Comparison of ENCODE assay signal across 23 cellular contexts in the genomic region with DNA sequence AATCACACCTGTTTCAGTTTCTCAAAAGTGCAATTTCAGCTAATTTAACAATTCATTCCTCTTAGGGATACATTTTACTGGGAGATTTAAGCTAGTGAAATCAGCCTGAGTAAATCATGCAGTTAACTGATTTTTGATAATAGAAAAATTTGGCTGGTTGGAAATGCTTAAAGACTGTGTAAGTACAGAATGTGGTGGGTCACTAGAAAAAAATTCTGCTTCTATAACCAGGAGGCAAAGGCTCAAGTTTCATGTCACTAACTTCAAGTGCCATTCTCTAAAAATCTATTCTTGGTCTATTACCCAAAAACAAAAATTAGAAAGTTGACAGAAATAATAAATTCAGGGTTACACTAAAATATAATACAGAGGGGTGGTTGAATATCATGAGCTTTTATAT.
"Had no signal": no experiment of that assay in that cellular context is flagged by ENCODE, and none has a peak within 500 bp of the region (broad histone marks: within the 10 kb centered on the region; RNA-seq: fewer than 3 reads in every experiment).

No MANE protein-coding gene starts in this region.

- H3K4me3 ChIP-seq: dorsolateral prefrontal cortex, lower lobe of right lung, ovary, psoas muscle, skin epidermis, thoracic aorta, tibial nerve, vagina had no signal

- H3K4me1 ChIP-seq: lower lobe of right lung, psoas muscle, tibial nerve, vagina had no signal

- H3K9me3 ChIP-seq: lower lobe of right lung, ovary, psoas muscle, thoracic aorta, tibial nerve, vagina had no signal

- H3K27me3 ChIP-seq: ovary, tibial nerve, vagina had no signal

- ATAC-seq: left colon; left ventricle myocardium superior; lower lobe of right lung; naive thymus-derived CD8-positive, alpha-beta T cell; psoas muscle; right cardiac atrium; stimulated activated naive B cell treated with anti-CD40 and anti-IgM and Interleukin-4, amounts not matched to agents 10 μg/mL and 1 μg/mL and 100 μg/mL, for 72 hours had no signal

- DNase-seq: dorsolateral prefrontal cortex; effector CD4-positive, alpha-beta T cell; hypothalamus; immature natural killer cell; islet precursor cell; kidney glomerular epithelial cell; left colon; left ventricle myocardium superior; lower lobe of right lung; naive thymus-derived CD8-positive, alpha-beta T cell; nephron progenitor cell; occipital lobe; ovary; posterior cingulate gyrus; psoas muscle; right cardiac atrium; stimulated activated CD4-positive, alpha-beta T cell treated with anti-CD3 and anti-CD28 coated beads, Interleukin-15, amount 100 ng/mL, for 24 hours; stimulated activated CD4-positive, alpha-beta T cell treated with anti-CD3 and anti-CD28 coated beads, Interleukin-2, amount 100 ng/mL, for 48 hours; stimulated activated naive B cell treated with anti-CD40 and anti-IgM and Interleukin-4, amounts not matched to agents 10 μg/mL and 1 μg/mL and 100 μg/mL, for 72 hours had no signal

- H3K27ac ChIP-seq: dorsolateral prefrontal cortex, lower lobe of right lung, ovary, psoas muscle, skin epidermis, thoracic aorta, tibial nerve, vagina had no signal

- H3K36me3 ChIP-seq: lower lobe of right lung, ovary, thoracic aorta, tibial nerve, vagina had no signal
